ENCODE assay signal across 2 cellular contexts in genomic region chr4:138734746-138735145, GRCh38.
TF ChIP-seq lines count a peak whose summit lies in the region.

No MANE protein-coding gene starts in this region.

TF ChIP-seq in endothelial cell of umbilical vein, 7 proteins besides CTCF, POLR2A, EP300 and RAD21:
- no peak for TF ChIP-seq FOS (IDR thresholded peaks at IDR 0.05; ENCODE audit: borderline replicate concordance, insufficient read depth, low read length)
- TF ChIP-seq MYC (IDR thresholded peaks at IDR 0.05; ENCODE audit: low read depth, low read length), result no peak
- TF ChIP-seq POLR2AphosphoS5 (IDR thresholded peaks at IDR 0.05; ENCODE audit: insufficient read depth, low read depth, low read length), result no peak
- TF ChIP-seq GATA2 (IDR thresholded peaks at IDR 0.05; ENCODE audit: insufficient read depth, insufficient read length, low read depth, low read length), result peak; percentile 56
- peak; percentile 55 for TF ChIP-seq JUN (IDR thresholded peaks at IDR 0.05; ENCODE audit: borderline replicate concordance, insufficient read depth, insufficient read length, low read depth)
TF ChIP-seq in endothelial cell of umbilical vein: peak in this region for 2.

TF ChIP-seq in GM23338, 12 proteins besides CTCF, POLR2A, EP300 and RAD21:
- no peak for TF ChIP-seq JUNB (IDR thresholded peaks at IDR 0.05; ENCODE audit: unreplicated experiment)
- TF ChIP-seq NANOG (IDR thresholded peaks at IDR 0.05; ENCODE audit: borderline replicate concordance), result no peak
- no peak for TF ChIP-seq EZH2 (IDR thresholded peaks at IDR 0.05; ENCODE audit: low read depth, unreplicated experiment)
- no peak for TF ChIP-seq POLR2AphosphoS5 (IDR thresholded peaks at IDR 0.05; ENCODE audit: low read depth)
- no peak for TF ChIP-seq CREB1 (CRISPR knock-in tag; IDR thresholded peaks at IDR 0.05; ENCODE audit: low read depth)
- no peak for TF ChIP-seq ZNF114 (CRISPR knock-in tag; IDR thresholded peaks at IDR 0.05)
- no peak for TF ChIP-seq ZNF462 (CRISPR knock-in tag; IDR thresholded peaks at IDR 0.05)
- no peak for TF ChIP-seq STAT1 (IDR thresholded peaks at IDR 0.05; ENCODE audit: unreplicated experiment)
- no peak for TF ChIP-seq ETS1 (IDR thresholded peaks at IDR 0.05)
- TF ChIP-seq ZNF331 (CRISPR knock-in tag; IDR thresholded peaks at IDR 0.05; ENCODE audit: low read depth), result no peak
- no peak for TF ChIP-seq REST (IDR thresholded peaks at IDR 0.05; ENCODE audit: unreplicated experiment)
- TF ChIP-seq EZH2phosphoT487 (IDR thresholded peaks at IDR 0.05; ENCODE audit: unreplicated experiment), result no peak
